ENCODE assay signal across 1 cellular context in genomic region chr20:34955232-34956040, GRCh38.
TF ChIP-seq lines count a peak whose summit lies in the region.

Gene GSS, minus strand, starts transcription at chr20:34955806. Its CDS starts 3,954 bp downstream, at chr20:34951852.
Gene MYH7B, plus strand, starts transcription at chr20:34955868. Its CDS starts 22,138 bp downstream, at chr20:34978006.

TF ChIP-seq in K562, 482 proteins besides CTCF, POLR2A, EP300 and RAD21 (continued from another document and continues in another):
- TF ChIP-seq, protein P1, sequence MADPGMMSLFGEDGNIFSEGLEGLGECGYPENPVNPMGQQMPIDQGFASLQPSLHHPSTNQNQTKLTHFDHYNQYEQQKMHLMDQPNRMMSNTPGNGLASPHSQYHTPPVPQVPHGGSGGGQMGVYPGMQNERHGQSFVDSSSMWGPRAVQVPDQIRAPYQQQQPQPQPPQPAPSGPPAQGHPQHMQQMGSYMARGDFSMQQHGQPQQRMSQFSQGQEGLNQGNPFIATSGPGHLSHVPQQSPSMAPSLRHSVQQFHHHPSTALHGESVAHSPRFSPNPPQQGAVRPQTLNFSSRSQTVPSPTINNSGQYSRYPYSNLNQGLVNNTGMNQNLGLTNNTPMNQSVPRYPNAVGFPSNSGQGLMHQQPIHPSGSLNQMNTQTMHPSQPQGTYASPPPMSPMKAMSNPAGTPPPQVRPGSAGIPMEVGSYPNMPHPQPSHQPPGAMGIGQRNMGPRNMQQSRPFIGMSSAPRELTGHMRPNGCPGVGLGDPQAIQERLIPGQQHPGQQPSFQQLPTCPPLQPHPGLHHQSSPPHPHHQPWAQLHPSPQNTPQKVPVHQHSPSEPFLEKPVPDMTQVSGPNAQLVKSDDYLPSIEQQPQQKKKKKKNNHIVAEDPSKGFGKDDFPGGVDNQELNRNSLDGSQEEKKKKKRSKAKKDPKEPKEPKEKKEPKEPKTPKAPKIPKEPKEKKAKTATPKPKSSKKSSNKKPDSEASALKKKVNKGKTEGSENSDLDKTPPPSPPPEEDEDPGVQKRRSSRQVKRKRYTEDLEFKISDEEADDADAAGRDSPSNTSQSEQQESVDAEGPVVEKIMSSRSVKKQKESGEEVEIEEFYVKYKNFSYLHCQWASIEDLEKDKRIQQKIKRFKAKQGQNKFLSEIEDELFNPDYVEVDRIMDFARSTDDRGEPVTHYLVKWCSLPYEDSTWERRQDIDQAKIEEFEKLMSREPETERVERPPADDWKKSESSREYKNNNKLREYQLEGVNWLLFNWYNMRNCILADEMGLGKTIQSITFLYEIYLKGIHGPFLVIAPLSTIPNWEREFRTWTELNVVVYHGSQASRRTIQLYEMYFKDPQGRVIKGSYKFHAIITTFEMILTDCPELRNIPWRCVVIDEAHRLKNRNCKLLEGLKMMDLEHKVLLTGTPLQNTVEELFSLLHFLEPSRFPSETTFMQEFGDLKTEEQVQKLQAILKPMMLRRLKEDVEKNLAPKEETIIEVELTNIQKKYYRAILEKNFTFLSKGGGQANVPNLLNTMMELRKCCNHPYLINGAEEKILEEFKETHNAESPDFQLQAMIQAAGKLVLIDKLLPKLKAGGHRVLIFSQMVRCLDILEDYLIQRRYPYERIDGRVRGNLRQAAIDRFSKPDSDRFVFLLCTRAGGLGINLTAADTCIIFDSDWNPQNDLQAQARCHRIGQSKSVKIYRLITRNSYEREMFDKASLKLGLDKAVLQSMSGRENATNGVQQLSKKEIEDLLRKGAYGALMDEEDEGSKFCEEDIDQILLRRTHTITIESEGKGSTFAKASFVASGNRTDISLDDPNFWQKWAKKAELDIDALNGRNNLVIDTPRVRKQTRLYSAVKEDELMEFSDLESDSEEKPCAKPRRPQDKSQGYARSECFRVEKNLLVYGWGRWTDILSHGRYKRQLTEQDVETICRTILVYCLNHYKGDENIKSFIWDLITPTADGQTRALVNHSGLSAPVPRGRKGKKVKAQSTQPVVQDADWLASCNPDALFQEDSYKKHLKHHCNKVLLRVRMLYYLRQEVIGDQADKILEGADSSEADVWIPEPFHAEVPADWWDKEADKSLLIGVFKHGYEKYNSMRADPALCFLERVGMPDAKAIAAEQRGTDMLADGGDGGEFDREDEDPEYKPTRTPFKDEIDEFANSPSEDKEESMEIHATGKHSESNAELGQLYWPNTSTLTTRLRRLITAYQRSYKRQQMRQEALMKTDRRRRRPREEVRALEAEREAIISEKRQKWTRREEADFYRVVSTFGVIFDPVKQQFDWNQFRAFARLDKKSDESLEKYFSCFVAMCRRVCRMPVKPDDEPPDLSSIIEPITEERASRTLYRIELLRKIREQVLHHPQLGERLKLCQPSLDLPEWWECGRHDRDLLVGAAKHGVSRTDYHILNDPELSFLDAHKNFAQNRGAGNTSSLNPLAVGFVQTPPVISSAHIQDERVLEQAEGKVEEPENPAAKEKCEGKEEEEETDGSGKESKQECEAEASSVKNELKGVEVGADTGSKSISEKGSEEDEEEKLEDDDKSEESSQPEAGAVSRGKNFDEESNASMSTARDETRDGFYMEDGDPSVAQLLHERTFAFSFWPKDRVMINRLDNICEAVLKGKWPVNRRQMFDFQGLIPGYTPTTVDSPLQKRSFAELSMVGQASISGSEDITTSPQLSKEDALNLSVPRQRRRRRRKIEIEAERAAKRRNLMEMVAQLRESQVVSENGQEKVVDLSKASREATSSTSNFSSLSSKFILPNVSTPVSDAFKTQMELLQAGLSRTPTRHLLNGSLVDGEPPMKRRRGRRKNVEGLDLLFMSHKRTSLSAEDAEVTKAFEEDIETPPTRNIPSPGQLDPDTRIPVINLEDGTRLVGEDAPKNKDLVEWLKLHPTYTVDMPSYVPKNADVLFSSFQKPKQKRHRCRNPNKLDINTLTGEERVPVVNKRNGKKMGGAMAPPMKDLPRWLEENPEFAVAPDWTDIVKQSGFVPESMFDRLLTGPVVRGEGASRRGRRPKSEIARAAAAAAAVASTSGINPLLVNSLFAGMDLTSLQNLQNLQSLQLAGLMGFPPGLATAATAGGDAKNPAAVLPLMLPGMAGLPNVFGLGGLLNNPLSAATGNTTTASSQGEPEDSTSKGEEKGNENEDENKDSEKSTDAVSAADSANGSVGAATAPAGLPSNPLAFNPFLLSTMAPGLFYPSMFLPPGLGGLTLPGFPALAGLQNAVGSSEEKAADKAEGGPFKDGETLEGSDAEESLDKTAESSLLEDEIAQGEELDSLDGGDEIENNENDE (IDR thresholded peaks at IDR 0.05; ENCODE audit: low read depth, low read length), result no peak
- peak in 1 of 2 experiments; percentile 36; a peak in 1 of 4 replicates for TF ChIP-seq SIN3A (IDR thresholded peaks at IDR 0.05; ENCODE audit: borderline replicate concordance in 2 of 2, control insufficient read depth in 1 of 2, low read depth in 2 of 2, low read length in 2 of 2)
- no peak for TF ChIP-seq KAT2B (IDR thresholded peaks at IDR 0.05; ENCODE audit: low read depth, low read length)
- TF ChIP-seq HDAC6 (IDR thresholded peaks at IDR 0.05; ENCODE audit: low read depth, low read length), result no peak
- TF ChIP-seq BHLHE40 (IDR thresholded peaks at IDR 0.05; ENCODE audit: low read length), result peak; percentile 84
- no peak for TF ChIP-seq SREBF2 (CRISPR knock-in tag; IDR thresholded peaks at IDR 0.05)
- TF ChIP-seq PRDM10 (IDR thresholded peaks at IDR 0.05; ENCODE audit: partially characterized antibody), result peak; percentile 28
- TF ChIP-seq, protein P2, sequence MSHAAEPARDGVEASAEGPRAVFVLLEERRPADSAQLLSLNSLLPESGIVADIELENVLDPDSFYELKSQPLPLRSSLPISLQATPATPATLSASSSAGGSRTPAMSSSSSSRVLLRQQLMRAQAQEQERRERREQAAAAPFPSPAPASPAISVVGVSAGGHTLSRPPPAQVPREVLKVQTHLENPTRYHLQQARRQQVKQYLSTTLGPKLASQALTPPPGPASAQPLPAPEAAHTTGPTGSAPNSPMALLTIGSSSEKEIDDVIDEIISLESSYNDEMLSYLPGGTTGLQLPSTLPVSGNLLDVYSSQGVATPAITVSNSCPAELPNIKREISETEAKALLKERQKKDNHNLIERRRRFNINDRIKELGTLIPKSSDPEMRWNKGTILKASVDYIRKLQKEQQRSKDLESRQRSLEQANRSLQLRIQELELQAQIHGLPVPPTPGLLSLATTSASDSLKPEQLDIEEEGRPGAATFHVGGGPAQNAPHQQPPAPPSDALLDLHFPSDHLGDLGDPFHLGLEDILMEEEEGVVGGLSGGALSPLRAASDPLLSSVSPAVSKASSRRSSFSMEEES (CRISPR knock-in tag; IDR thresholded peaks at IDR 0.05), result no peak
- peak; percentile 95 for TF ChIP-seq ZNF407 (IDR thresholded peaks at IDR 0.05; ENCODE audit: low read depth)
- TF ChIP-seq ZNF395 (CRISPR knock-in tag; IDR thresholded peaks at IDR 0.05), result peak; percentile 53; the same call in 1 of the 2 replicates
- peak; percentile 46 for TF ChIP-seq GABPA (tag; conservative IDR thresholded peaks at IDR 0.05; ENCODE audit: low read depth)
- TF ChIP-seq, protein P3, sequence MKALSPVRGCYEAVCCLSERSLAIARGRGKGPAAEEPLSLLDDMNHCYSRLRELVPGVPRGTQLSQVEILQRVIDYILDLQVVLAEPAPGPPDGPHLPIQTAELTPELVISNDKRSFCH (CRISPR knock-in tag; IDR thresholded peaks at IDR 0.05), result no peak
- TF ChIP-seq, protein P3 (tag; IDR thresholded peaks at IDR 0.05), result peak; percentile 64
- peak; percentile 56 for TF ChIP-seq MEIS2 (IDR thresholded peaks at IDR 0.05; ENCODE audit: partially characterized antibody)
- TF ChIP-seq NEUROD1 (IDR thresholded peaks at IDR 0.05; ENCODE audit: borderline replicate concordance, low read depth, low read length, partially characterized antibody), result peak; percentile 44
- TF ChIP-seq SMC3 (conservative IDR thresholded peaks at IDR 0.05; ENCODE audit: insufficient read depth, low read depth, low read length), result peak; percentile 50; the same call in 1 of the 2 replicates
- peak; percentile 95 for TF ChIP-seq HBP1 (CRISPR knock-in tag; IDR thresholded peaks at IDR 0.05)
- TF ChIP-seq NR2F6 (CRISPR knock-in tag; IDR thresholded peaks at IDR 0.05), result no peak
- TF ChIP-seq ZNF589 (CRISPR knock-in tag; IDR thresholded peaks at IDR 0.05; ENCODE audit: low read depth), result 0 out of 2 replicates have a peak, but pooled peaks have one; percentile 29
